In the genomic region with DNA sequence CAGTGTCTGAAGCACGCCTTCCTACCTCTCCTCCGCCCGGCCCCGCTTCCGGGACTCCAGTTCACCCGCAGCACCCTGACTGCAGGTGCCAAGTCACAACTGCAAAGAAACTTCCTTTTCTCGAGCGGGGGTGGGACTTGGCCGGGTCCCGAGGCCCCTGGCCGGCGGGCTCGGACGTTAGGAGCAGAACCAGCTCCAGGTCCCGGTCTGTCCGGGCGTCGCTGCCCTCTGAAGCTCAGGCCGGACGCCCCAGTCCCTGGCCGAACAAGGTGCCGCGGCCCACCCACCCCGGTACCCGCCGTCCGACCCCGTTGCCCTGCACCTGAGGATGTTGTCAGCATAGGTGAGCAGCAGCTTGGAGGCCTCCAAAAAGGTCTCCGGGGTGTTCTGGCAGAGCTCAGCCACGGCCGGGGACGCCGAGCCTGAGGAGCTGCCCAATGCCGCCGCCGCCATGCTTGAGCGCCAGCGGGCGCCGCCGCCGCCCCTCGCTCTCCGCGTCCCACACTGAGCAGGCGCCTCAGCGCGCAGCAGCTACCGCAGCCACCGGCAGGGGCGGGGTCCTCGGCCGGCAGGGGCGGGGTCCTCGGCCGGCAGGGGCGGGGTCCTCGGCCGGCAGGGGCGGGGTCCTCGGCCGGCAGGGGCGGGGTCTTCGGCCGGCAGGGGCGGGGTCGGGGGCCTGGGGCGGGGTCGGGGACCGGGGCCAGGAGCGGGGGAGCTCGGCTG, we compare ENCODE assay signal across 1 cellular context.
A peak's percentile ranks its signal among the peaks of the same experiment; 100 is the strongest.
TF ChIP-seq lines count a peak whose summit lies in the region.

A gene with protein sequence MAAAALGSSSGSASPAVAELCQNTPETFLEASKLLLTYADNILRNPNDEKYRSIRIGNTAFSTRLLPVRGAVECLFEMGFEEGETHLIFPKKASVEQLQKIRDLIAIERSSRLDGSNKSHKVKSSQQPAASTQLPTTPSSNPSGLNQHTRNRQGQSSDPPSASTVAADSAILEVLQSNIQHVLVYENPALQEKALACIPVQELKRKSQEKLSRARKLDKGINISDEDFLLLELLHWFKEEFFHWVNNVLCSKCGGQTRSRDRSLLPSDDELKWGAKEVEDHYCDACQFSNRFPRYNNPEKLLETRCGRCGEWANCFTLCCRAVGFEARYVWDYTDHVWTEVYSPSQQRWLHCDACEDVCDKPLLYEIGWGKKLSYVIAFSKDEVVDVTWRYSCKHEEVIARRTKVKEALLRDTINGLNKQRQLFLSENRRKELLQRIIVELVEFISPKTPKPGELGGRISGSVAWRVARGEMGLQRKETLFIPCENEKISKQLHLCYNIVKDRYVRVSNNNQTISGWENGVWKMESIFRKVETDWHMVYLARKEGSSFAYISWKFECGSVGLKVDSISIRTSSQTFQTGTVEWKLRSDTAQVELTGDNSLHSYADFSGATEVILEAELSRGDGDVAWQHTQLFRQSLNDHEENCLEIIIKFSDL (minus strand): TSS at position 506 of the 723 bp plus-strand sequence. CDS start 53 bp downstream, at position 453.

TF ChIP-seq in K562, 482 proteins besides CTCF, POLR2A, EP300 and RAD21 (continued from another document and continues in another):
- TF ChIP-seq, protein P1, sequence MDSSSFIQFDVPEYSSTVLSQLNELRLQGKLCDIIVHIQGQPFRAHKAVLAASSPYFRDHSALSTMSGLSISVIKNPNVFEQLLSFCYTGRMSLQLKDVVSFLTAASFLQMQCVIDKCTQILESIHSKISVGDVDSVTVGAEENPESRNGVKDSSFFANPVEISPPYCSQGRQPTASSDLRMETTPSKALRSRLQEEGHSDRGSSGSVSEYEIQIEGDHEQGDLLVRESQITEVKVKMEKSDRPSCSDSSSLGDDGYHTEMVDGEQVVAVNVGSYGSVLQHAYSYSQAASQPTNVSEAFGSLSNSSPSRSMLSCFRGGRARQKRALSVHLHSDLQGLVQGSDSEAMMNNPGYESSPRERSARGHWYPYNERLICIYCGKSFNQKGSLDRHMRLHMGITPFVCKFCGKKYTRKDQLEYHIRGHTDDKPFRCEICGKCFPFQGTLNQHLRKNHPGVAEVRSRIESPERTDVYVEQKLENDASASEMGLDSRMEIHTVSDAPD (CRISPR knock-in tag; IDR thresholded peaks at IDR 0.05), result no peak
- no peak for TF ChIP-seq STAT5A (IDR thresholded peaks at IDR 0.05; ENCODE audit: borderline replicate concordance, low read length)
- no peak for TF ChIP-seq ZNF583 (CRISPR knock-in tag; IDR thresholded peaks at IDR 0.05)
- TF ChIP-seq NONO (IDR thresholded peaks at IDR 0.05; ENCODE audit: low read depth in 2 of 2, low read length in 1 of 2), result peak in 1 of 2 experiments; percentile 94; a peak in 2 of 4 replicates
- no peak for TF ChIP-seq ATF1 (CRISPR knock-in tag; IDR thresholded peaks at IDR 0.05)
- peak; percentile 38 for TF ChIP-seq ATF1 (tag; IDR thresholded peaks at IDR 0.05)
- TF ChIP-seq HDGF (IDR thresholded peaks at IDR 0.05), result no peak
- TF ChIP-seq PHF21A (IDR thresholded peaks at IDR 0.05; ENCODE audit: borderline replicate concordance, low read depth), result no peak
- no peak for TF ChIP-seq NFE2L1 (tag; IDR thresholded peaks at IDR 0.05; ENCODE audit: borderline replicate concordance, low read depth)
- no peak for TF ChIP-seq CCAR2 (IDR thresholded peaks at IDR 0.05; ENCODE audit: low read depth, low read length)
- TF ChIP-seq NFIX (CRISPR knock-in tag; IDR thresholded peaks at IDR 0.05; ENCODE audit: low read depth), result no peak
- peak; percentile 96 for TF ChIP-seq TAF1 (IDR thresholded peaks at IDR 0.05; ENCODE audit: control insufficient read depth, extremely low read depth, insufficient read depth, low read length, severe bottlenecking)
- TF ChIP-seq SETDB1 (IDR thresholded peaks at IDR 0.05; ENCODE audit: low read length), result no peak
- TF ChIP-seq, protein P2, sequence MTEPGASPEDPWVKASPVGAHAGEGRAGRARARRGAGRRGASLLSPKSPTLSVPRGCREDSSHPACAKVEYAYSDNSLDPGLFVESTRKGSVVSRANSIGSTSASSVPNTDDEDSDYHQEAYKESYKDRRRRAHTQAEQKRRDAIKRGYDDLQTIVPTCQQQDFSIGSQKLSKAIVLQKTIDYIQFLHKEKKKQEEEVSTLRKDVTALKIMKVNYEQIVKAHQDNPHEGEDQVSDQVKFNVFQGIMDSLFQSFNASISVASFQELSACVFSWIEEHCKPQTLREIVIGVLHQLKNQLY (CRISPR knock-in tag; conservative IDR thresholded peaks at IDR 0.05), result 0 out of 4 replicates have a peak, but pooled peaks of 1 of the 2 experiments have one; percentile 24
- TF ChIP-seq RBM39 (optimal IDR thresholded peaks at IDR 0.05; ENCODE audit: low read depth, low read length), result no peak
- 0 out of 2 replicates have a peak, but pooled peaks have one; percentile 12 for TF ChIP-seq SMAD3 (CRISPR knock-in tag; conservative IDR thresholded peaks at IDR 0.05)
- peak; percentile 80 for TF ChIP-seq SAP30 (IDR thresholded peaks at IDR 0.05; ENCODE audit: borderline replicate concordance, insufficient read depth, low read depth, low read length, poor library complexity, severe bottlenecking)
- peak; percentile 81 for TF ChIP-seq L3MBTL2 (IDR thresholded peaks at IDR 0.05)
- TF ChIP-seq KAT8 (IDR thresholded peaks at IDR 0.05; ENCODE audit: low read depth), result no peak
- no peak for TF ChIP-seq SIN3B (IDR thresholded peaks at IDR 0.05; ENCODE audit: low read depth)
- no peak for TF ChIP-seq ZC3H8 (IDR thresholded peaks at IDR 0.05)
- no peak for TF ChIP-seq MCM2 (IDR thresholded peaks at IDR 0.05; ENCODE audit: low read depth)
- no peak for TF ChIP-seq ZNF785 (CRISPR knock-in tag; IDR thresholded peaks at IDR 0.05)
- TF ChIP-seq SMAD4 (CRISPR knock-in tag; conservative IDR thresholded peaks at IDR 0.05), result peak; percentile 42; the same call in 1 of the 2 replicates
- TF ChIP-seq, protein P3, sequence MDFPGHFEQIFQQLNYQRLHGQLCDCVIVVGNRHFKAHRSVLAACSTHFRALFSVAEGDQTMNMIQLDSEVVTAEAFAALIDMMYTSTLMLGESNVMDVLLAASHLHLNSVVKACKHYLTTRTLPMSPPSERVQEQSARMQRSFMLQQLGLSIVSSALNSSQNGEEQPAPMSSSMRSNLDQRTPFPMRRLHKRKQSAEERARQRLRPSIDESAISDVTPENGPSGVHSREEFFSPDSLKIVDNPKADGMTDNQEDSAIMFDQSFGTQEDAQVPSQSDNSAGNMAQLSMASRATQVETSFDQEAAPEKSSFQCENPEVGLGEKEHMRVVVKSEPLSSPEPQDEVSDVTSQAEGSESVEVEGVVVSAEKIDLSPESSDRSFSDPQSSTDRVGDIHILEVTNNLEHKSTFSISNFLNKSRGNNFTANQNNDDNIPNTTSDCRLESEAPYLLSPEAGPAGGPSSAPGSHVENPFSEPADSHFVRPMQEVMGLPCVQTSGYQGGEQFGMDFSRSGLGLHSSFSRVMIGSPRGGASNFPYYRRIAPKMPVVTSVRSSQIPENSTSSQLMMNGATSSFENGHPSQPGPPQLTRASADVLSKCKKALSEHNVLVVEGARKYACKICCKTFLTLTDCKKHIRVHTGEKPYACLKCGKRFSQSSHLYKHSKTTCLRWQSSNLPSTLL (IDR thresholded peaks at IDR 0.05), result no peak
- TF ChIP-seq MXI1 (IDR thresholded peaks at IDR 0.05; ENCODE audit: low read depth, low read length), result no peak
- TF ChIP-seq CHD2 (IDR thresholded peaks at IDR 0.05; ENCODE audit: low read depth, low read length), result 0 out of 2 replicates have a peak, but pooled peaks have one; percentile 13
- TF ChIP-seq, protein P4, sequence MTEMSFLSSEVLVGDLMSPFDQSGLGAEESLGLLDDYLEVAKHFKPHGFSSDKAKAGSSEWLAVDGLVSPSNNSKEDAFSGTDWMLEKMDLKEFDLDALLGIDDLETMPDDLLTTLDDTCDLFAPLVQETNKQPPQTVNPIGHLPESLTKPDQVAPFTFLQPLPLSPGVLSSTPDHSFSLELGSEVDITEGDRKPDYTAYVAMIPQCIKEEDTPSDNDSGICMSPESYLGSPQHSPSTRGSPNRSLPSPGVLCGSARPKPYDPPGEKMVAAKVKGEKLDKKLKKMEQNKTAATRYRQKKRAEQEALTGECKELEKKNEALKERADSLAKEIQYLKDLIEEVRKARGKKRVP (CRISPR knock-in tag; IDR thresholded peaks at IDR 0.05), result no peak
- TF ChIP-seq, protein P5, sequence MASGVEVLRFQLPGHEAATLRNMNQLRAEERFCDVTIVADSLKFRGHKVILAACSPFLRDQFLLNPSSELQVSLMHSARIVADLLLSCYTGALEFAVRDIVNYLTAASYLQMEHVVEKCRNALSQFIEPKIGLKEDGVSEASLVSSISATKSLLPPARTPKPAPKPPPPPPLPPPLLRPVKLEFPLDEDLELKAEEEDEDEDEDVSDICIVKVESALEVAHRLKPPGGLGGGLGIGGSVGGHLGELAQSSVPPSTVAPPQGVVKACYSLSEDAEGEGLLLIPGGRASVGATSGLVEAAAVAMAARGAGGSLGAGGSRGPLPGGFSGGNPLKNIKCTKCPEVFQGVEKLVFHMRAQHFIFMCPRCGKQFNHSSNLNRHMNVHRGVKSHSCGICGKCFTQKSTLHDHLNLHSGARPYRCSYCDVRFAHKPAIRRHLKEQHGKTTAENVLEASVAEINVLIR (CRISPR knock-in tag; IDR thresholded peaks at IDR 0.05), result no peak
- TF ChIP-seq ILF3 (IDR thresholded peaks at IDR 0.05; ENCODE audit: borderline replicate concordance), result no peak
- TF ChIP-seq NR2C2 (CRISPR knock-in tag; IDR thresholded peaks at IDR 0.05), result no peak
- no peak for TF ChIP-seq NR2C2 (tag; IDR thresholded peaks at IDR 0.05)
- no peak for TF ChIP-seq JUNB (CRISPR knock-in tag; conservative IDR thresholded peaks at IDR 0.05)
- TF ChIP-seq BMI1 (IDR thresholded peaks at IDR 0.05; ENCODE audit: low read length), result no peak
- TF ChIP-seq, protein P6, sequence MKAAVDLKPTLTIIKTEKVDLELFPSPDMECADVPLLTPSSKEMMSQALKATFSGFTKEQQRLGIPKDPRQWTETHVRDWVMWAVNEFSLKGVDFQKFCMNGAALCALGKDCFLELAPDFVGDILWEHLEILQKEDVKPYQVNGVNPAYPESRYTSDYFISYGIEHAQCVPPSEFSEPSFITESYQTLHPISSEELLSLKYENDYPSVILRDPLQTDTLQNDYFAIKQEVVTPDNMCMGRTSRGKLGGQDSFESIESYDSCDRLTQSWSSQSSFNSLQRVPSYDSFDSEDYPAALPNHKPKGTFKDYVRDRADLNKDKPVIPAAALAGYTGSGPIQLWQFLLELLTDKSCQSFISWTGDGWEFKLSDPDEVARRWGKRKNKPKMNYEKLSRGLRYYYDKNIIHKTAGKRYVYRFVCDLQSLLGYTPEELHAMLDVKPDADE (conservative IDR thresholded peaks at IDR 0.05; ENCODE audit: control insufficient read depth, low read depth, low read length), result peak; percentile 62
- peak; percentile 61 for TF ChIP-seq CTBP1 (IDR thresholded peaks at IDR 0.05; ENCODE audit: borderline replicate concordance)
- peak; percentile 43; the same call in 1 of the 2 replicates for TF ChIP-seq HDAC2 (IDR thresholded peaks at IDR 0.05)
- no peak for TF ChIP-seq BRD4 (IDR thresholded peaks at IDR 0.05)
- no peak for TF ChIP-seq BACH1 (tag; IDR thresholded peaks at IDR 0.05)
- TF ChIP-seq TSC22D4 (tag; IDR thresholded peaks at IDR 0.05), result no peak
- no peak for TF ChIP-seq ZC3H11A (IDR thresholded peaks at IDR 0.05; ENCODE audit: low read depth, low read length)
- TF ChIP-seq ESRRB (CRISPR knock-in tag; IDR thresholded peaks at IDR 0.05; ENCODE audit: borderline replicate concordance), result no peak
- TF ChIP-seq MECOM (CRISPR knock-in tag; IDR thresholded peaks at IDR 0.05), result no peak
- no peak for TF ChIP-seq PCBP2 (IDR thresholded peaks at IDR 0.05; ENCODE audit: low read depth, low read length, poor library complexity, severe bottlenecking)
- no peak for TF ChIP-seq EHMT2 (IDR thresholded peaks at IDR 0.05)
- TF ChIP-seq, protein P7, sequence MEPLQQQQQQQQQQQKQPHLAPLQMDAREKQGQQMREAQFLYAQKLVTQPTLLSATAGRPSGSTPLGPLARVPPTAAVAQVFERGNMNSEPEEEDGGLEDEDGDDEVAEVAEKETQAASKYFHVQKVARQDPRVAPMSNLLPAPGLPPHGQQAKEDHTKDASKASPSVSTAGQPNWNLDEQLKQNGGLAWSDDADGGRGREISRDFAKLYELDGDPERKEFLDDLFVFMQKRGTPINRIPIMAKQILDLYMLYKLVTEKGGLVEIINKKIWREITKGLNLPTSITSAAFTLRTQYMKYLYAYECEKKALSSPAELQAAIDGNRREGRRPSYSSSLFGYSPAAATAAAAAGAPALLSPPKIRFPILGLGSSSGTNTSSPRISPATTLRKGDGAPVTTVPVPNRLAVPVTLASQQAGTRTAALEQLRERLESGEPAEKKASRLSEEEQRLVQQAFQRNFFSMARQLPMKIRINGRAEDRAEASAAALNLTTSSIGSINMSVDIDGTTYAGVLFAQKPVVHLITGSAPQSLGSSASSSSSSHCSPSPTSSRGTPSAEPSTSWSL (CRISPR knock-in tag; IDR thresholded peaks at IDR 0.05; ENCODE audit: borderline replicate concordance), result no peak
- TF ChIP-seq, protein P8, sequence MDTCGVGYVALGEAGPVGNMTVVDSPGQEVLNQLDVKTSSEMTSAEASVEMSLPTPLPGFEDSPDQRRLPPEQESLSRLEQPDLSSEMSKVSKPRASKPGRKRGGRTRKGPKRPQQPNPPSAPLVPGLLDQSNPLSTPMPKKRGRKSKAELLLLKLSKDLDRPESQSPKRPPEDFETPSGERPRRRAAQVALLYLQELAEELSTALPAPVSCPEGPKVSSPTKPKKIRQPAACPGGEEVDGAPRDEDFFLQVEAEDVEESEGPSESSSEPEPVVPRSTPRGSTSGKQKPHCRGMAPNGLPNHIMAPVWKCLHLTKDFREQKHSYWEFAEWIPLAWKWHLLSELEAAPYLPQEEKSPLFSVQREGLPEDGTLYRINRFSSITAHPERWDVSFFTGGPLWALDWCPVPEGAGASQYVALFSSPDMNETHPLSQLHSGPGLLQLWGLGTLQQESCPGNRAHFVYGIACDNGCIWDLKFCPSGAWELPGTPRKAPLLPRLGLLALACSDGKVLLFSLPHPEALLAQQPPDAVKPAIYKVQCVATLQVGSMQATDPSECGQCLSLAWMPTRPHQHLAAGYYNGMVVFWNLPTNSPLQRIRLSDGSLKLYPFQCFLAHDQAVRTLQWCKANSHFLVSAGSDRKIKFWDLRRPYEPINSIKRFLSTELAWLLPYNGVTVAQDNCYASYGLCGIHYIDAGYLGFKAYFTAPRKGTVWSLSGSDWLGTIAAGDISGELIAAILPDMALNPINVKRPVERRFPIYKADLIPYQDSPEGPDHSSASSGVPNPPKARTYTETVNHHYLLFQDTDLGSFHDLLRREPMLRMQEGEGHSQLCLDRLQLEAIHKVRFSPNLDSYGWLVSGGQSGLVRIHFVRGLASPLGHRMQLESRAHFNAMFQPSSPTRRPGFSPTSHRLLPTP (IDR thresholded peaks at IDR 0.05; ENCODE audit: borderline replicate concordance, extremely low read depth, insufficient read length), result no peak
- no peak for TF ChIP-seq ETS2 (tag; IDR thresholded peaks at IDR 0.05; ENCODE audit: borderline replicate concordance, poor library complexity, severe bottlenecking)
- TF ChIP-seq PHF20 (IDR thresholded peaks at IDR 0.05; ENCODE audit: partially characterized antibody), result peak; percentile 73
- no peak for TF ChIP-seq NCOA4 (IDR thresholded peaks at IDR 0.05; ENCODE audit: partially characterized antibody)
